In the genomic region with DNA sequence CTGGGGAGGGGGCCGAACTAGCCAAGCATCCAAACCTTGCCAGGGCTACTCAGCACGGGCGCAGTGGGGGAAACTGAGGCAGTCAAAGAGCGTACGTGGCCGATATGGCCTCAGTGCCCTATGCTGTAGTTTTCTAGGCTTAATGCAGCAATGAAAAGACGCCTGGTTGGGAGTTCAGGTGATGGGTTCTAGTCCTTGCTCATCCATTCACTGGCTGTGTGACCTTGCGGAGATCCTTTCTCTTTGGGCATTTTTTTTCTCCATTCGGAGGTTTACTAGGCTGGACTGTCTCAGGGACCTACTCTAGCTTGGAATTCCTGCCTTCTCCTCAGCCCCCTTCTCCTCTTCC, we compare ENCODE assay signal across 8 cellular contexts. TPM values are rescaled to one million over a fixed set of nuclear protein-coding genes. Genes with fewer than 3 reads are reported as not detected.
DNase-seq lines count a peak whose midpoint lies in the region; ATAC-seq and TF ChIP-seq lines count a peak whose summit lies in the region.

No MANE protein-coding gene starts in this region.

- H3K27ac ChIP-seq in right atrium auricular region = peak overlapping the region; percentile 99 to 100
- H3K27ac ChIP-seq in brain microvascular endothelial cell = peak overlapping the region; percentile 100
- peak overlapping the region; percentile 100 for H3K27ac ChIP-seq in mesodermal cell (ENCODE audit: low read depth, low read length, severe bottlenecking)
- H3K27ac ChIP-seq in aorta (ENCODE audit: low read depth in 1 of 2, low read length in 2 of 2) = peak overlapping the region; percentile 98 to 99

- H3K9me3 ChIP-seq in right atrium auricular region (no peaks in the 10 kb centered on the region), mesodermal cell (ENCODE audit: control insufficient read depth, low read length) (no peaks in the 10 kb centered on the region), aorta (ENCODE audit: control insufficient read depth, low read length) (no peaks in the 10 kb centered on the region)

- ATAC-seq in Right ventricle myocardium inferior (no peak), aorta (ENCODE audit: low FRiP score) (no peak)

- no peaks in the 10 kb centered on the region for H3K27me3 ChIP-seq in right atrium auricular region
- H3K27me3 ChIP-seq in brain microvascular endothelial cell (replicated peaks) = no peaks in the 10 kb centered on the region
- H3K27me3 ChIP-seq in aorta (ENCODE audit: control insufficient read depth in 1 of 2, insufficient read depth in 2 of 2, low read length in 1 of 2) = no peaks in the 10 kb centered on the region

- H3K4me3 ChIP-seq in right atrium auricular region (peak overlapping the region; percentile 79), brain microvascular endothelial cell (ENCODE audit: low read depth, low read length) (peak overlapping the region; percentile 98), mesodermal cell (ENCODE audit: extremely low read depth, insufficient read depth, low read length, poor library complexity, severe bottlenecking) (peak overlapping the region; percentile 82), aorta (ENCODE audit: low read length in 2 of 2) (peak overlapping the region; percentile 27 to 60)

- peaks cover 10% of the 10 kb centered on the region for H3K36me3 ChIP-seq in right atrium auricular region
- peaks cover 6% of the 10 kb centered on the region for H3K36me3 ChIP-seq in brain microvascular endothelial cell (replicated peaks)
- peaks cover 27% of the 10 kb centered on the region for H3K36me3 ChIP-seq in mesodermal cell (ENCODE audit: control insufficient read depth, insufficient read depth, low read length)
- H3K36me3 ChIP-seq in aorta (ENCODE audit: control insufficient read depth in 1 of 2, insufficient read depth in 2 of 2, low read length in 1 of 2) = no peaks in the 10 kb centered on the region

- H3K4me1 ChIP-seq in right atrium auricular region (peaks cover 0 to 36% of the 10 kb centered on the region in 2 donors), mesodermal cell (ENCODE audit: control insufficient read depth, insufficient read depth, low read length, poor library complexity, severe bottlenecking) (peaks cover 8% of the 10 kb centered on the region), aorta (ENCODE audit: control insufficient read depth in 1 of 2, insufficient read depth in 2 of 2, low read length in 2 of 2) (no peaks in the 10 kb centered on the region)

- in situ Hi-C loops in brain microvascular endothelial cell (cut with HindIII; ENCODE audit: low pct_ligation_motif_present, low sequenced_read_pairs) = no loop called here

- DNase-seq in right atrium auricular region (ENCODE audit: low spot score) (no peak), Right ventricle myocardium inferior (ENCODE audit: missing footprints) (no peak), brain microvascular endothelial cell (no peak), aorta (no peak), CD1c-positive myeloid dendritic cell (ENCODE audit: extremely low spot score) (no peak), LoVo (ENCODE audit: low spot score) (no peak), SHP77 treated with DMSO at 0.1 percent for 48 hours (lab: John Stamatoyannopoulos, UW) (no peak)

- intact Hi-C loops in Right ventricle myocardium inferior (cut with DNase I) = loop anchor here (5.0 kb wide), 2 partner anchors 33 to 383 kb away; a partner anchor contains a TSS
- intact Hi-C loops in aorta (cut with DNase I) = loop anchor here (5.0 kb wide), 2 partner anchors 33 to 113 kb away; a partner anchor contains a TSS

- 9 to 14% methylated on average over 9 of the region's 9 CpGs for WGBS in mesodermal cell (ENCODE audit: insufficient coverage in 2 of 2), 2 experiments
- WGBS in aorta, 2 donors = 5 to 8% methylated on average over 9 of the region's 9 CpGs

- TF ChIP-seq CTCF in right atrium auricular region (IDR thresholded peaks at IDR 0.05) = no peak
- TF ChIP-seq CTCF in brain microvascular endothelial cell (IDR thresholded peaks at IDR 0.05; ENCODE audit: low read depth, low read length, missing control alignments) = no peak

RNA-seq across cellular contexts. Expression of a gene that starts 0.9 kb away (rescaled TPM):
- total RNA-seq in right atrium auricular region (10 to 100 TPM; 16.2 to 27.0 TPM), Right ventricle myocardium inferior (16.5 TPM), aorta (10 to 100 TPM; 20.3 to 21.3 TPM)
- polyA plus RNA-seq in mesodermal cell (2013, experiment 1 of 2) = 56.6 TPM
- polyA plus RNA-seq in mesodermal cell (2013, experiment 2 of 2) = 41.7 TPM
- polyA plus RNA-seq in aorta = 10 to 100 TPM; 26.2 to 52.9 TPM

RNA-seq across cellular contexts. Expression of a gene that starts 1.6 kb away (rescaled TPM):
- total RNA-seq in right atrium auricular region (10 to 100 TPM; 10.9 to 11.2 TPM), Right ventricle myocardium inferior (5.7 TPM), aorta (10 to 100 TPM; 58.9 to 97.9 TPM)
- 67.3 TPM for polyA plus RNA-seq in mesodermal cell (2013, experiment 1 of 2)
- 66.0 TPM for polyA plus RNA-seq in mesodermal cell (2013, experiment 2 of 2)
- 100 to 1,000 TPM in 1 of 2 donors, 10 to 100 TPM in 1; 21.7 to 195 TPM for polyA plus RNA-seq in aorta

RNA-seq across cellular contexts. Expression of a gene that starts 35.7 kb away (rescaled TPM):
- total RNA-seq in right atrium auricular region (under 1 TPM in 1 of 2 donors, not detected in 1; 0.20 TPM), Right ventricle myocardium inferior (0.16 TPM), aorta (1 to 10 TPM; 1.6 to 3.4 TPM)
- polyA plus RNA-seq in mesodermal cell (2013, experiment 1 of 2) = 9.1 TPM
- polyA plus RNA-seq in mesodermal cell (2013, experiment 2 of 2) = 6.5 TPM
- 1 to 10 TPM in 1 of 2 donors, under 1 TPM in 1; 0.50 to 2.1 TPM for polyA plus RNA-seq in aorta

RNA-seq across cellular contexts. Expression of a gene that starts 36.2 kb away (rescaled TPM):
- 100 to 1,000 TPM; 124 to 147 TPM for total RNA-seq in right atrium auricular region
- 118 TPM for total RNA-seq in Right ventricle myocardium inferior
- 226 TPM for polyA plus RNA-seq in mesodermal cell (2013, experiment 1 of 2)
- 191 TPM for polyA plus RNA-seq in mesodermal cell (2013, experiment 2 of 2)
- 100 to 1,000 TPM; 136 to 143 TPM for total RNA-seq in aorta
- 100 to 1,000 TPM; 179 to 255 TPM for polyA plus RNA-seq in aorta

RNA-seq across cellular contexts. Expression of a gene that starts 45.9 kb away (rescaled TPM):
- total RNA-seq in right atrium auricular region (10 to 100 TPM; 14.4 to 15.5 TPM), Right ventricle myocardium inferior (14.5 TPM), aorta (10 to 100 TPM; 22.8 to 28.7 TPM)
- polyA plus RNA-seq in mesodermal cell (2013, experiment 1 of 2) = 62.6 TPM
- polyA plus RNA-seq in mesodermal cell (2013, experiment 2 of 2) = 54.7 TPM
- 10 to 100 TPM in 1 of 2 donors, 1 to 10 TPM in 1; 6.0 to 25.4 TPM for polyA plus RNA-seq in aorta

Comparison
In these comparisons a context has a peak if more than half of its experiments do, and no peak if none do; other contexts are left out.
1. H3K4me3 ChIP-seq: peak in every context shown above with its lines; median percentile 98 in brain microvascular endothelial cell; 82 in mesodermal cell; 79 in right atrium auricular region; 44 in aorta.